In genomic region chr4:73438048-73438447, GRCh38 we compare ENCODE assay signal across 12 cellular contexts. TPM values are rescaled to one million over a fixed set of nuclear protein-coding genes. Genes with fewer than 3 reads are reported as not detected.
"Had no signal": no experiment of that assay in that cellular context is flagged by ENCODE, and none has a peak within 500 bp of the region (broad histone marks: within the 10 kb centered on the region; RNA-seq: fewer than 3 reads in every experiment).

No MANE protein-coding gene starts in this region.

- H3K9me3 ChIP-seq: HAP-1 had no signal

- H3K27ac ChIP-seq: GM23248 had no signal

- H3K36me3 ChIP-seq: HAP-1 had no signal

- H3K9me3 Mint-ChIP-seq: GM23338, H9, HFFc6 had no signal

- H2AFZ ChIP-seq: GM23248, GM23338 had no signal

- H3K9ac ChIP-seq: GM23248 had no signal

- DNase-seq: GM23248, GOT3, H7, H9, HCEC 1CT, HFFc6 had no signal

- H3K4me2 ChIP-seq: GM23338 had no signal

- H3K4me3 ChIP-seq: GM23248, GM23338, HAP-1 had no signal

- H3K4me1 Mint-ChIP-seq: GM23338, H9 had no signal

- H3K4me3 Mint-ChIP-seq: GM23338, H9, HFFc6 had no signal

- FAIRE-seq: H1, H54 had no signal

- ATAC-seq: GM23338, HCT116 had no signal

- H3K27ac Mint-ChIP-seq: GM23338, H9, HFFc6 had no signal

RNA-seq across cellular contexts. Expression of gene AFP, which starts 2.0 kb away (rescaled TPM):
- total RNA-seq: GM23248 had no signal

RNA-seq across cellular contexts. Expression of gene ALB, which starts 34.0 kb away (rescaled TPM):
- total RNA-seq: GM23248, GM23338, H1, H4, H9, HFFc6 had no signal
- polyA plus RNA-seq: GM23248, GM23338 had no signal

RNA-seq across cellular contexts. Expression of gene AFM, which starts 43.5 kb away (rescaled TPM):
- total RNA-seq: GM23248, GM23338, H1, H4, H7, H9, HFFc6 had no signal
- polyA plus RNA-seq: GM23248, GM23338, H1 had no signal
